ENCODE assay signal across 15 cellular contexts in the genomic region with DNA sequence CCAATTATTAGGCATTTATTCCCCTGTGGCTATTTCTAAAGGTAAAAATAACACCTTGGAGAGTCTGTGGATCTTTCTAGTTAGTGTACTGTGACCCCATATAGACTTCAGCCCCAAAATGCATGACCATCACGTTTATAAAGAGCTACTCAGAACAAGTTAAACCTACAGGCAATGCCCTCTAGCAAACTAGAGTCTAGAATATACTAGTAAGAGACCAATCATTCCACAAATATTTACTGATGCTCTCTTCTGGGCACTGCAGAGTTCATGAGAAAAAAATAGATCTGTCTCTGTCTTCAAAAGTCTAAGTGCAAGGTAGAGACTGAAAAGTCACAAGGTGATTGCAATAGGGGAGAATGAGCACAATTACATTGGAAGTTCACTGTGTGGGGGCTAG. TPM values are rescaled to one million over a fixed set of nuclear protein-coding genes. Genes with fewer than 3 reads are reported as not detected.
DNase-seq lines count a peak whose midpoint lies in the region; ATAC-seq and TF ChIP-seq lines count a peak whose summit lies in the region.
"Had no signal": no experiment of that assay in that cellular context is flagged by ENCODE, and none has a peak within 500 bp of the region (broad histone marks: within the 10 kb centered on the region; RNA-seq: fewer than 3 reads in every experiment).

No MANE protein-coding gene starts in this region.

- H3K27me3 Mint-ChIP-seq in activated CD8-positive, alpha-beta T cell treated with anti-CD3 and anti-CD28 coated beads for 36 hours: peaks cover 3% of the 10 kb centered on the region
- no peaks in the 10 kb centered on the region for H3K27me3 Mint-ChIP-seq in stimulated activated naive CD8-positive, alpha-beta T cell treated with anti-CD3 and anti-CD28 coated beads, Interleukin-15, amount 100 ng/mL, for 72 hours
- H3K27me3 Mint-ChIP-seq: CD4-positive, alpha-beta T cell had no signal

- no peaks in the 10 kb centered on the region for H3K9me3 ChIP-seq in adipocyte (ENCODE audit: control insufficient read depth, low read length)
- H3K9me3 ChIP-seq in esophagus muscularis mucosa: no peaks in the 10 kb centered on the region
- H3K9me3 ChIP-seq in sigmoid colon: no peaks in the 10 kb centered on the region

- DNase-seq in EH (ENCODE audit: low read depth): peak; percentile 60
- peak; percentile 23 for DNase-seq in adipocyte (ENCODE audit: low read depth)
- no peak for DNase-seq in esophagus muscularis mucosa (ENCODE audit: extremely low spot score)
- no peak for DNase-seq in sigmoid colon
- no peak for DNase-seq in activated effector memory CD4-positive, alpha-beta T cell treated with Interleukin-2 at 50 U/mL for 16 hours
- DNase-seq in activated CD8-positive, alpha-beta T cell treated with anti-CD3 and anti-CD28 coated beads for 36 hours: no peak
- DNase-seq in stimulated activated naive CD8-positive, alpha-beta T cell treated with anti-CD3 and anti-CD28 coated beads, Interleukin-15, amount 100 ng/mL, for 72 hours: no peak
- DNase-seq: ACHN; C1 segment of cervical spinal cord; CD4-positive, alpha-beta T cell; DMS79; GDM1; GOT3; HCEC 1CT had no signal

- no peak overlapping the region for H3K4me3 Mint-ChIP-seq in activated CD8-positive, alpha-beta T cell treated with anti-CD3 and anti-CD28 coated beads for 36 hours
- no peak overlapping the region for H3K4me3 Mint-ChIP-seq in stimulated activated naive CD8-positive, alpha-beta T cell treated with anti-CD3 and anti-CD28 coated beads, Interleukin-15, amount 100 ng/mL, for 72 hours
- H3K4me3 Mint-ChIP-seq: CD4-positive, alpha-beta T cell had no signal

- H3K9me3 Mint-ChIP-seq in activated CD8-positive, alpha-beta T cell treated with anti-CD3 and anti-CD28 coated beads for 36 hours: no peaks in the 10 kb centered on the region
- no peaks in the 10 kb centered on the region for H3K9me3 Mint-ChIP-seq in stimulated activated naive CD8-positive, alpha-beta T cell treated with anti-CD3 and anti-CD28 coated beads, Interleukin-15, amount 100 ng/mL, for 72 hours
- H3K9me3 Mint-ChIP-seq: CD4-positive, alpha-beta T cell had no signal

- TF ChIP-seq POLR2A in esophagus muscularis mucosa (IDR thresholded peaks at IDR 0.05; ENCODE audit: low read depth): no peak
- TF ChIP-seq POLR2A in sigmoid colon (IDR thresholded peaks at IDR 0.05): no peak

- no peak for ATAC-seq in activated CD8-positive, alpha-beta T cell treated with anti-CD3 and anti-CD28 coated beads for 36 hours
- no peak for ATAC-seq in stimulated activated naive CD8-positive, alpha-beta T cell treated with anti-CD3 and anti-CD28 coated beads, Interleukin-15, amount 100 ng/mL, for 72 hours
- no peak for ATAC-seq in HG02870 (IDR thresholded peaks at IDR 0.05; ENCODE audit: unreplicated experiment)

- intact Hi-C loops in esophagus muscularis mucosa (cut with DNase I): no loop called here
- intact Hi-C loops in sigmoid colon (cut with DNase I): no loop called here
- intact Hi-C loops in activated CD8-positive, alpha-beta T cell treated with anti-CD3 and anti-CD28 coated beads for 36 hours (cut with micrococcal nuclease): loop anchor here (10.0 kb wide), 1 partner anchor 186 kb away; no protein-coding TSS in a partner anchor

- CTCF ChIA-PET in activated CD8-positive, alpha-beta T cell treated with anti-CD3 and anti-CD28 coated beads for 36 hours (lab: Charles Lee): no interaction called here

- TF ChIP-seq EP300 in esophagus muscularis mucosa (IDR thresholded peaks at IDR 0.05) (no peak), sigmoid colon (IDR thresholded peaks at IDR 0.05) (no peak)

- no peaks in the 10 kb centered on the region for H3K4me1 Mint-ChIP-seq in activated CD8-positive, alpha-beta T cell treated with anti-CD3 and anti-CD28 coated beads for 36 hours (ENCODE audit: low read depth)
- no peaks in the 10 kb centered on the region for H3K4me1 Mint-ChIP-seq in stimulated activated naive CD8-positive, alpha-beta T cell treated with anti-CD3 and anti-CD28 coated beads, Interleukin-15, amount 100 ng/mL, for 72 hours

- WGBS in esophagus muscularis mucosa: 53% methylated on average over 1 of the region's 1 CpG
- 6 to 50% methylated on average over 1 of the region's 1 CpG for WGBS in sigmoid colon, 2 donors

- H3K36me3 ChIP-seq in adipocyte (ENCODE audit: control insufficient read depth, insufficient read depth, low read length, severe bottlenecking): no peaks in the 10 kb centered on the region
- no peaks in the 10 kb centered on the region for H3K36me3 ChIP-seq in esophagus muscularis mucosa
- H3K36me3 ChIP-seq in sigmoid colon: no peaks in the 10 kb centered on the region

- POLR2A ChIA-PET in activated CD8-positive, alpha-beta T cell treated with anti-CD3 and anti-CD28 coated beads for 36 hours (lab: Charles Lee): interaction anchor here (0.5 kb wide), 1 partner anchor 219 kb away, joined by 3 read pairs; no protein-coding TSS in a partner anchor

- H3K27ac Mint-ChIP-seq in activated CD8-positive, alpha-beta T cell treated with anti-CD3 and anti-CD28 coated beads for 36 hours: no peak overlapping the region
- no peak overlapping the region for H3K27ac Mint-ChIP-seq in stimulated activated naive CD8-positive, alpha-beta T cell treated with anti-CD3 and anti-CD28 coated beads, Interleukin-15, amount 100 ng/mL, for 72 hours
- H3K27ac Mint-ChIP-seq: CD4-positive, alpha-beta T cell had no signal

- H3K4me3 ChIP-seq in adipocyte (ENCODE audit: low read length) (no peak overlapping the region), esophagus muscularis mucosa (no peak overlapping the region), sigmoid colon (no peak overlapping the region)

- H3K4me1 ChIP-seq in adipocyte (ENCODE audit: control insufficient read depth, insufficient read depth, low read length): peaks cover 7% of the 10 kb centered on the region
- H3K4me1 ChIP-seq in esophagus muscularis mucosa: peaks cover 6 to 20% (median 13%) of the 10 kb centered on the region in 4 donors
- H3K4me1 ChIP-seq in sigmoid colon: peaks cover 0 to 19% (median 8%) of the 10 kb centered on the region in 4 donors

- H3K36me3 Mint-ChIP-seq in activated CD8-positive, alpha-beta T cell treated with anti-CD3 and anti-CD28 coated beads for 36 hours (ENCODE audit: low read depth): no peaks in the 10 kb centered on the region

- H3K27ac ChIP-seq in esophagus muscularis mucosa (replicated peaks in 1 of 4) (peak overlapping the region; percentile 42 to 57 (median 54)), sigmoid colon (peak overlapping the region in 3 of 4 donors; percentile 14 to 65 (median 62))

- no peak overlapping the region for H3K9ac ChIP-seq in adipocyte (ENCODE audit: low read length)

- H3K27me3 ChIP-seq in adipocyte (replicated peaks; ENCODE audit: control insufficient read depth, insufficient read depth, low read length): no peaks in the 10 kb centered on the region
- no peaks in the 10 kb centered on the region for H3K27me3 ChIP-seq in esophagus muscularis mucosa
- H3K27me3 ChIP-seq in sigmoid colon: no peaks in the 10 kb centered on the region

- TF ChIP-seq CTCF in esophagus muscularis mucosa (IDR thresholded peaks at IDR 0.05) (no peak), sigmoid colon (IDR thresholded peaks at IDR 0.05) (no peak)
- no peak for TF ChIP-seq CTCF in activated CD8-positive, alpha-beta T cell treated with anti-CD3 and anti-CD28 coated beads for 36 hours (IDR thresholded peaks at IDR 0.05)

RNA-seq across cellular contexts. Expression of gene CALD1, which starts 20.5 kb away (rescaled TPM):
- total RNA-seq in esophagus muscularis mucosa (1,000 to 10,000 TPM; 2,057 to 3,140 (median 2,687) TPM), sigmoid colon (1,000 to 10,000 TPM; 1,069 to 2,150 (median 1,500) TPM)
- 100 to 1,000 TPM in 1 of 3 donors, 10 to 100 TPM in 2; 34.7 to 125 (median 79.3) TPM for polyA plus RNA-seq in sigmoid colon
- total RNA-seq in activated CD8-positive, alpha-beta T cell treated with anti-CD3 and anti-CD28 coated beads for 36 hours: 1 to 10 TPM; 2.1 to 2.2 TPM

Comparison
In these comparisons a context has a peak if more than half of its experiments do, and no peak if none do; other contexts are left out.
1. DNase-seq: peak in EH (single experiment) and adipocyte (single experiment); none in esophagus muscularis mucosa (single experiment), sigmoid colon (single experiment), activated effector memory CD4-positive, alpha-beta T cell treated with Interleukin-2 at 50 U/mL for 16 hours (single experiment), activated CD8-positive, alpha-beta T cell treated with anti-CD3 and anti-CD28 coated beads for 36 hours (single experiment) and stimulated activated naive CD8-positive, alpha-beta T cell treated with anti-CD3 and anti-CD28 coated beads, Interleukin-15, amount 100 ng/mL, for 72 hours (0 of 2).
2. RNA of gene CALD1, which starts 20.5 kb away (total RNA-seq): 2,057 to 3,140 TPM in esophagus muscularis mucosa and 1,069 to 2,150 TPM in sigmoid colon; 2.1 to 2.2 TPM in activated CD8-positive, alpha-beta T cell treated with anti-CD3 and anti-CD28 coated beads for 36 hours; every median in the first group is over 100 times any median in the second.